14 cellular contexts compared by ENCODE assay signal in genomic region chr3:52483081-52483480, GRCh38. TPM values are rescaled to one million over a fixed set of nuclear protein-coding genes. Genes with fewer than 3 reads are reported as not detected.
DNase-seq lines count a peak whose midpoint lies in the region; ATAC-seq and TF ChIP-seq lines count a peak whose summit lies in the region.
"Had no signal": no experiment of that assay in that cellular context is flagged by ENCODE, and none has a peak within 500 bp of the region (broad histone marks: within the 10 kb centered on the region; RNA-seq: fewer than 3 reads in every experiment).

No MANE protein-coding gene starts in this region.

- peak; percentile 9; the same call in 2 of the 3 replicates for ATAC-seq in RWPE2 (ENCODE audit: low read depth)
- ATAC-seq in thoracic aorta (ENCODE audit: insufficient number of reproducible peaks, low FRiP score, low read depth), result no peak
- ATAC-seq: pancreas had no signal

- H3K18ac ChIP-seq in mesenchymal stem cell (ENCODE audit: low read depth in 1 of 2, low read length in 2 of 2), result no peak overlapping the region

- H3K27me3 ChIP-seq in RWPE2 (ENCODE audit: insufficient read depth, poor library complexity, severe bottlenecking) (no peaks in the 10 kb centered on the region), dorsolateral prefrontal cortex (no peaks in the 10 kb centered on the region), mesenchymal stem cell (ENCODE audit: control insufficient read depth in 1 of 2, insufficient read depth in 1 of 2, low read length in 2 of 2) (no peaks in the 10 kb centered on the region), thoracic aorta (replicated peaks; ENCODE audit: insufficient read depth) (no peaks in the 10 kb centered on the region)
- H3K27me3 ChIP-seq: pancreas had no signal

- H4K8ac ChIP-seq in mesenchymal stem cell (ENCODE audit: low read length), result no peak overlapping the region

- H3K4me3 ChIP-seq in RWPE2 (ENCODE audit: severe bottlenecking) (no peak overlapping the region), dorsolateral prefrontal cortex (no peak overlapping the region), mesenchymal stem cell (ENCODE audit: insufficient read depth in 1 of 2, low read depth in 1 of 2, low read length in 2 of 2) (no peak overlapping the region), thoracic aorta (no peak overlapping the region)
- H3K4me3 ChIP-seq: pancreas had no signal

- H3K4ac ChIP-seq in mesenchymal stem cell (ENCODE audit: low read depth in 1 of 2, low read length in 2 of 2), result no peak overlapping the region

- no peak overlapping the region for H3K4me2 ChIP-seq in mesenchymal stem cell (ENCODE audit: low read length, poor library complexity, severe bottlenecking)

- 91% methylated on average over 14 of the region's 14 CpGs for WGBS in mesenchymal stem cell

- H3K79me1 ChIP-seq in mesenchymal stem cell (replicated peaks; ENCODE audit: low read length, poor library complexity, severe bottlenecking), result peaks cover 47% of the 10 kb centered on the region

- H3K27ac ChIP-seq in RWPE2 (ENCODE audit: poor library complexity, severe bottlenecking) (peak overlapping the region; percentile 54), dorsolateral prefrontal cortex (peak overlapping the region in 58 of 59 donors; percentile 1 to 95 (median 84)), mesenchymal stem cell (ENCODE audit: low read length, poor library complexity, severe bottlenecking) (no peak overlapping the region), thoracic aorta (peak overlapping the region; percentile 21 to 34)
- H3K27ac ChIP-seq: C4-2B, pancreas had no signal

- CTCF ChIA-PET in GM10248 (lab: Yijun Ruan, JAX), result interaction anchor here (0.8 to 1.5 kb wide), 3 partner anchors 8 to 37 kb away, joined by 3 to 4 read pairs (median 3); no protein-coding TSS in a partner anchor

- H3K23ac ChIP-seq in mesenchymal stem cell (ENCODE audit: low read length in 2 of 2), result no peak overlapping the region

- H3K14ac ChIP-seq in mesenchymal stem cell (ENCODE audit: low read length in 2 of 2), result no peak overlapping the region

- H4K91ac ChIP-seq in mesenchymal stem cell (ENCODE audit: low read length), result peak overlapping the region; percentile 30

- POLR2A ChIA-PET in GM10248 (lab: Yijun Ruan, JAX), result no interaction called here

- H3K4me1 ChIP-seq in RWPE2 (ENCODE audit: insufficient read depth, poor library complexity, severe bottlenecking) (peaks cover 8% of the 10 kb centered on the region), mesenchymal stem cell (ENCODE audit: control insufficient read depth, insufficient read depth, low read depth, low read length) (peaks cover 9% of the 10 kb centered on the region), thoracic aorta (ENCODE audit: control insufficient read depth in 1 of 2, low read depth in 2 of 2) (peaks cover 8 to 27% of the 10 kb centered on the region in 2 donors)
- H3K4me1 ChIP-seq: pancreas had no signal

- no peak overlapping the region for H2BK5ac ChIP-seq in mesenchymal stem cell (ENCODE audit: low read depth, low read length, poor library complexity, severe bottlenecking)

- H2BK15ac ChIP-seq in mesenchymal stem cell (ENCODE audit: low read depth, poor library complexity, severe bottlenecking), result no peak overlapping the region

- no peak overlapping the region for H2BK120ac ChIP-seq in mesenchymal stem cell (ENCODE audit: low read depth, low read length)

- intact Hi-C loops in dorsolateral prefrontal cortex (cut with DNase I), result no loop called here

- no peak overlapping the region for H2AK5ac ChIP-seq in mesenchymal stem cell (ENCODE audit: low read length, severe bottlenecking)

- H3K9ac ChIP-seq in mesenchymal stem cell (ENCODE audit: low read length), result peak overlapping the region; percentile 30

- DNase-seq in RWPE2 (ENCODE audit: low spot score) (peak; percentile 62), dorsolateral prefrontal cortex (no peak), mesenchymal stem cell (no peak), thoracic aorta (ENCODE audit: low spot score) (no peak), GM10248 (ENCODE audit: extremely low spot score) (no peak), T-helper 1 cell (no peak)
- DNase-seq in stimulated activated CD4-positive, alpha-beta T cell treated with anti-CD3 and anti-CD28 coated beads, Interleukin-15, amount 100 ng/mL, for 24 hours, result no peak
- DNase-seq: activated naive CD4-positive, alpha-beta T cell treated with anti-CD3 and anti-CD28 coated beads for 36 hours; erythroblast; NCI-H1105 treated with DMSO at 0.1 percent for 48 hours; NCI-H226; pancreas; stimulated activated CD4-positive, alpha-beta T cell treated with anti-CD3 and anti-CD28 coated beads, Interleukin-2, amount 100 ng/mL, for 24 hours had no signal

- H3K9me3 ChIP-seq in RWPE2 (ENCODE audit: severe bottlenecking), result no peaks in the 10 kb centered on the region
- no peaks in the 10 kb centered on the region for H3K9me3 ChIP-seq in mesenchymal stem cell (ENCODE audit: control insufficient read depth, low read length)
- no peaks in the 10 kb centered on the region for H3K9me3 ChIP-seq in thoracic aorta
- H3K9me3 ChIP-seq: pancreas had no signal

- no peak overlapping the region for H2BK12ac ChIP-seq in mesenchymal stem cell (ENCODE audit: low read length in 2 of 2)

- TF ChIP-seq CTCF in RWPE2 (IDR thresholded peaks at IDR 0.05; ENCODE audit: poor library complexity, severe bottlenecking) (no peak), dorsolateral prefrontal cortex (IDR thresholded peaks at IDR 0.05 in 54 of 56, conservative IDR thresholded peaks at IDR 0.05 in 2 of 56; ENCODE audit: low read depth in 1 of 56, partially characterized antibody in 56 of 56) (no peak), thoracic aorta (IDR thresholded peaks at IDR 0.05) (no peak), GM10248 (IDR thresholded peaks at IDR 0.05; ENCODE audit: control extremely low read depth, extremely low read depth, low read depth, missing control alignments) (no peak)

- H2AFZ ChIP-seq in mesenchymal stem cell (ENCODE audit: low read depth, low read length), result no peak overlapping the region

- H3K36me3 ChIP-seq in RWPE2 (ENCODE audit: low read depth) (peaks cover 52% of the 10 kb centered on the region), mesenchymal stem cell (ENCODE audit: control insufficient read depth in 1 of 2, insufficient read depth in 2 of 2, low read depth in 1 of 2, low read length in 2 of 2) (peaks cover 81 to 96% of the 10 kb centered on the region in 2 experiments), thoracic aorta (peaks cover 69% of the 10 kb centered on the region)

RNA-seq across cellular contexts. Expression of gene STAB1, which starts 12.1 kb away (rescaled TPM):
- total RNA-seq in dorsolateral prefrontal cortex (100 to 1,000 TPM in 4 of 120 experiments, 10 to 100 TPM in 113, 1 to 10 TPM in 3; 7.9 to 229 (median 32.7) TPM), thoracic aorta (100 to 1,000 TPM; 249 to 837 TPM)
- polyA plus RNA-seq in mesenchymal stem cell (2013, experiment 1 of 2), result not detected
- polyA plus RNA-seq in mesenchymal stem cell (2013, experiment 2 of 2), result 0.04 TPM

RNA-seq across cellular contexts. Expression of gene NISCH, which starts 27.7 kb away (rescaled TPM):
- total RNA-seq in dorsolateral prefrontal cortex, result 100 to 1,000 TPM; 146 to 372 (median 259) TPM
- polyA plus RNA-seq in mesenchymal stem cell (2013, experiment 1 of 2), result 55.5 TPM
- 49.9 TPM for polyA plus RNA-seq in mesenchymal stem cell (2013, experiment 2 of 2)
- 100 to 1,000 TPM in 1 of 2 donors, 10 to 100 TPM in 1; 95.9 to 124 TPM for total RNA-seq in thoracic aorta

RNA-seq across cellular contexts. Expression of gene TNNC1, which starts 29.2 kb away (rescaled TPM):
- 1 to 10 TPM in 33 of 120 experiments, under 1 TPM in 16, not detected in 71; 0.62 to 2.9 (median 1.2) TPM for total RNA-seq in dorsolateral prefrontal cortex
- 0.86 TPM for polyA plus RNA-seq in mesenchymal stem cell (2013, experiment 1 of 2)
- 0.79 TPM for polyA plus RNA-seq in mesenchymal stem cell (2013, experiment 2 of 2)
- total RNA-seq in thoracic aorta, result 1 to 10 TPM; 1.5 to 3.0 TPM

RNA-seq across cellular contexts. Expression of gene SEMA3G, which starts 38.2 kb away (rescaled TPM):
- 10 to 100 TPM in 36 of 120 experiments, 1 to 10 TPM in 84; 1.6 to 23.6 (median 7.0) TPM for total RNA-seq in dorsolateral prefrontal cortex
- polyA plus RNA-seq in mesenchymal stem cell (2013, experiment 1 of 2), result 0.08 TPM
- 0.05 TPM for polyA plus RNA-seq in mesenchymal stem cell (2013, experiment 2 of 2)
- 10 to 100 TPM; 16.8 to 18.1 TPM for total RNA-seq in thoracic aorta
- total RNA-seq: activated naive CD4-positive, alpha-beta T cell treated with anti-CD3 and anti-CD28 coated beads for 36 hours had no signal

RNA-seq across cellular contexts. Expression of gene NT5DC2, which starts 50.6 kb away (rescaled TPM):
- 10 to 100 TPM; 10.8 to 61.6 (median 20.5) TPM for total RNA-seq in dorsolateral prefrontal cortex
- polyA plus RNA-seq in mesenchymal stem cell (2013, experiment 1 of 2), result 107 TPM
- 105 TPM for polyA plus RNA-seq in mesenchymal stem cell (2013, experiment 2 of 2)
- 10 to 100 TPM; 47.6 to 83.4 TPM for total RNA-seq in thoracic aorta
